Comparison of ENCODE assay signal across 12 cellular contexts in genomic region chr13:101455863-101456262, GRCh38. TPM values are rescaled to one million over a fixed set of nuclear protein-coding genes. Genes with fewer than 3 reads are reported as not detected.
DNase-seq lines count a peak whose midpoint lies in the region; ATAC-seq, FAIRE-seq and TF ChIP-seq lines count a peak whose summit lies in the region.
"Had no signal": no experiment of that assay in that cellular context is flagged by ENCODE, and none has a peak within 500 bp of the region (broad histone marks: within the 10 kb centered on the region; RNA-seq: fewer than 3 reads in every experiment).

No MANE protein-coding gene starts in this region.

- peak overlapping the region; percentile 76 for H3K27ac Mint-ChIP-seq in mesothelial cell of epicardium
- no peak overlapping the region for H3K27ac Mint-ChIP-seq in nephron progenitor cell
- H3K27ac Mint-ChIP-seq: CD8-positive, alpha-beta T cell had no signal

- H3K4me1 Mint-ChIP-seq in mesothelial cell of epicardium (peaks cover 8% of the 10 kb centered on the region), nephron progenitor cell (no peaks in the 10 kb centered on the region)

- no peaks in the 10 kb centered on the region for H3K27me3 ChIP-seq in MG63

- peaks cover 3% of the 10 kb centered on the region; the same call in 1 of the 2 replicates for H3K9me3 ChIP-seq in MG63

- TF ChIP-seq POLR2A in GM12891 (IDR thresholded peaks at IDR 0.05; ENCODE audit: low read depth, low read length): no peak

- H3K9me3 Mint-ChIP-seq in mesothelial cell of epicardium: peaks cover 10% of the 10 kb centered on the region
- peaks cover 10% of the 10 kb centered on the region for H3K9me3 Mint-ChIP-seq in nephron progenitor cell
- H3K9me3 Mint-ChIP-seq: CD8-positive, alpha-beta T cell had no signal

- no peak for ATAC-seq in HG03108 (IDR thresholded peaks at IDR 0.05; ENCODE audit: unreplicated experiment)
- ATAC-seq: CD8-positive, alpha-beta T cell; GM12878 had no signal

- H3K36me3 Mint-ChIP-seq in mesothelial cell of epicardium: no peaks in the 10 kb centered on the region
- H3K36me3 Mint-ChIP-seq in nephron progenitor cell (ENCODE audit: low read depth): no peaks in the 10 kb centered on the region
- H3K36me3 Mint-ChIP-seq: CD8-positive, alpha-beta T cell had no signal

- FAIRE-seq in GM12891 (lab: Jason Lieb, UNC): no peak
- FAIRE-seq: GM12878, TTC549 had no signal

- TF ChIP-seq CTCF in mesothelial cell of epicardium (IDR thresholded peaks at IDR 0.05; ENCODE audit: unreplicated experiment): no peak
- no peak for TF ChIP-seq CTCF in nephron progenitor cell (IDR thresholded peaks at IDR 0.05)

- peaks cover 2% of the 10 kb centered on the region; the same call in 1 of the 2 replicates for H3K36me3 ChIP-seq in MG63

- H3K4me3 Mint-ChIP-seq in mesothelial cell of epicardium (no peak overlapping the region), nephron progenitor cell (no peak overlapping the region)
- H3K4me3 Mint-ChIP-seq: CD8-positive, alpha-beta T cell had no signal

- no peak overlapping the region for H3K4me3 ChIP-seq in MG63
- H3K4me3 ChIP-seq: GM12878 had no signal

- DNase-seq in AG08396 (ENCODE audit: low spot score) (peak; percentile 74), MG63 (peak; percentile 19), dermis blood vessel endothelial cell (peak; percentile 67), mesothelial cell of epicardium (ENCODE audit: low spot score in 2 of 2, unreplicated experiment in 2 of 2) (no peak), nephron progenitor cell (no peak), CD1c-positive myeloid dendritic cell (ENCODE audit: extremely low spot score) (no peak), GM12891 (ENCODE audit: insufficient read length, low spot score) (no peak)
- DNase-seq: activated T-cell treated with anti-CD3 and anti-CD28 coated beads, Interleukin-2, amount 50 U/mL, for 48 hours; CD8-positive, alpha-beta T cell had no signal

- H3K27me3 Mint-ChIP-seq in mesothelial cell of epicardium (ENCODE audit: low read depth) (no peaks in the 10 kb centered on the region), nephron progenitor cell (ENCODE audit: low read depth, poor library complexity) (peaks cover 7% of the 10 kb centered on the region)

TF ChIP-seq in GM12891, 5 proteins besides CTCF, POLR2A, EP300 and RAD21:
- TF ChIP-seq TAF1 (IDR thresholded peaks at IDR 0.05; ENCODE audit: low read depth, low read length) (no peak), POLR2AphosphoS5 (IDR thresholded peaks at IDR 0.05; ENCODE audit: low read depth, low read length) (no peak), POU2F2 (IDR thresholded peaks at IDR 0.05; ENCODE audit: low read depth, low read length) (no peak), PAX5 (IDR thresholded peaks at IDR 0.05; ENCODE audit: insufficient read depth, low read length, severe bottlenecking) (no peak), SPI1 (IDR thresholded peaks at IDR 0.05; ENCODE audit: low read depth, low read length) (no peak)

RNA-seq across cellular contexts. Expression of gene ITGBL1, which starts 3.4 kb away (rescaled TPM):
- 9.4 and 11.6 TPM in 2 replicates for total RNA-seq in MG63 (2014; rRNA removed; shearing (Covaris generic); ENCODE audit: low replicate concordance)
- total RNA-seq in dermis blood vessel endothelial cell (7.9 and 16.3 TPM in 2 replicates), mesothelial cell of epicardium (0.07 to 0.09 TPM in 2 of 3 replicates, not detected in the other)
- polyA plus RNA-seq in GM12891 (2012; ENCODE audit: low read depth, missing spikeins): not detected
- total RNA-seq: CD8-positive, alpha-beta T cell had no signal

RNA-seq across cellular contexts. Expression of gene NALCN, which starts 39.6 kb away (rescaled TPM):
- 0.49 TPM in 1 of 2 replicates, not detected in the other for total RNA-seq in MG63 (2014; rRNA removed; shearing (Covaris generic); ENCODE audit: low replicate concordance)
- 12.9 TPM in 2 replicates for total RNA-seq in dermis blood vessel endothelial cell
- 2.1 to 2.5 TPM (median 2.2 TPM) in 3 replicates for total RNA-seq in mesothelial cell of epicardium
- 0.01 TPM for polyA plus RNA-seq in GM12891 (2012; ENCODE audit: low read depth, missing spikeins)
- total RNA-seq: CD8-positive, alpha-beta T cell; GM12878 had no signal

Comparison
In these comparisons a context has a peak if more than half of its experiments do, and no peak if none do; other contexts are left out.
1. DNase-seq: peak in AG08396 (single experiment), MG63 (single experiment) and dermis blood vessel endothelial cell (single experiment); none in mesothelial cell of epicardium (0 of 2), nephron progenitor cell (single experiment), CD1c-positive myeloid dendritic cell (single experiment) and GM12891 (single experiment).